ENCODE assay signal across 8 cellular contexts in genomic region chr4:48635310-48635709, GRCh38.
DNase-seq lines count a peak whose midpoint lies in the region; ATAC-seq, FAIRE-seq and TF ChIP-seq lines count a peak whose summit lies in the region.

No MANE protein-coding gene starts in this region.

- TF ChIP-seq RAD21 in SK-N-SH (IDR thresholded peaks at IDR 0.05; ENCODE audit: low read length) = no peak

- H4K20me1 ChIP-seq in SK-N-SH (ENCODE audit: insufficient read depth) (no peaks in the 10 kb centered on the region), keratinocyte (ENCODE audit: control insufficient read depth, extremely low read depth, insufficient read depth, low read length) (peaks cover 3% of the 10 kb centered on the region)

- DNase-seq in ACHN (peak; percentile 20), GM19239 (ENCODE audit: insufficient read length, low spot score) (no peak), SK-N-SH (no peak), keratinocyte (ENCODE audit: low read depth, low spot score) (peak; percentile 17), D341Med (ENCODE audit: low spot score) (no peak)
- no peak for DNase-seq in stimulated activated CD8-positive, alpha-beta memory T cell treated with anti-CD3 and anti-CD28 coated beads, Interleukin-4, amount 100 ng/mL, for 48 hours

- H3K27ac ChIP-seq in SK-N-SH (ENCODE audit: low read depth in 2 of 2, low read length in 1 of 2) (no peak overlapping the region), keratinocyte (ENCODE audit: control insufficient read depth, insufficient read depth, low read length) (no peak overlapping the region)

- no peaks in the 10 kb centered on the region for H3F3A ChIP-seq in SK-N-SH (replicated peaks; ENCODE audit: insufficient read depth)

- H3K27me3 ChIP-seq in SK-N-SH (ENCODE audit: insufficient read depth) = no peaks in the 10 kb centered on the region
- H3K27me3 ChIP-seq in keratinocyte (ENCODE audit: control insufficient read depth, extremely low read depth, insufficient read depth, low read length) = no peaks in the 10 kb centered on the region

- H3K4me3 ChIP-seq in SK-N-SH (ENCODE audit: low read depth in 2 of 2, low read length in 1 of 2) (no peak overlapping the region), keratinocyte (ENCODE audit: control insufficient read depth in 2 of 3, extremely low read depth in 1 of 3, insufficient read depth in 2 of 3, low read depth in 1 of 3, low read length in 3 of 3) (no peak overlapping the region)

- no peaks in the 10 kb centered on the region for H3K9me2 ChIP-seq in SK-N-SH

- H3K79me2 ChIP-seq in SK-N-SH (ENCODE audit: insufficient read depth) = peaks cover 30% of the 10 kb centered on the region
- peaks cover 41% of the 10 kb centered on the region for H3K79me2 ChIP-seq in keratinocyte (ENCODE audit: control insufficient read depth, insufficient read depth, low read length)

- CTCF ChIA-PET in SK-N-SH (lab: Yijun Ruan, JAX) = interaction anchor here (1.2 kb wide), 1 partner anchor 57 kb away, joined by 4 read pairs; no protein-coding TSS in a partner anchor

- FAIRE-seq in GM19239 (lab: Jason Lieb, UNC) = peak; percentile 62
- peak; percentile 83 for FAIRE-seq in keratinocyte (lab: Jason Lieb, UNC)

- TF ChIP-seq CTCF in SK-N-SH (IDR thresholded peaks at IDR 0.05) (no peak), keratinocyte (optimal IDR thresholded peaks at IDR 0.05 in 1 of 3, IDR thresholded peaks at IDR 0.05 in 1 of 3, conservative IDR thresholded peaks at IDR 0.05 in 1 of 3; ENCODE audit: extremely low read depth in 1 of 3, insufficient read depth in 2 of 3, low read length in 3 of 3) (no peak)

- H3K9me3 ChIP-seq in SK-N-SH = no peaks in the 10 kb centered on the region
- H3K9me3 ChIP-seq in keratinocyte (ENCODE audit: control insufficient read depth, low read depth, low read length) = no peaks in the 10 kb centered on the region

- H3K9ac ChIP-seq in SK-N-SH = no peak overlapping the region
- H3K9ac ChIP-seq in keratinocyte (ENCODE audit: control insufficient read depth, extremely low read depth, insufficient read depth, low read length) = no peak overlapping the region

- H3K9me1 ChIP-seq in keratinocyte (ENCODE audit: control insufficient read depth, extremely low read depth, insufficient read depth, low read length) = no peaks in the 10 kb centered on the region

- ATAC-seq in HG03175 (IDR thresholded peaks at IDR 0.05; ENCODE audit: unreplicated experiment) (no peak), HG03342 (IDR thresholded peaks at IDR 0.05; ENCODE audit: unreplicated experiment) (no peak)

- H2AFZ ChIP-seq in SK-N-SH (ENCODE audit: low read depth) = no peak overlapping the region
- no peak overlapping the region for H2AFZ ChIP-seq in keratinocyte (ENCODE audit: control insufficient read depth, low read length)

- H3K4me2 ChIP-seq in SK-N-SH (no peak overlapping the region), keratinocyte (ENCODE audit: control insufficient read depth, extremely low read depth, insufficient read depth, low read depth, low read length) (peak overlapping the region; percentile 63)

- H3K4me1 ChIP-seq in SK-N-SH (ENCODE audit: control insufficient read depth in 1 of 2, insufficient read depth in 2 of 2, low read depth in 1 of 2, low read length in 1 of 2) (peaks cover 2 to 9% of the 10 kb centered on the region in 2 experiments; a peak in 3 of 4 replicates), keratinocyte (ENCODE audit: control insufficient read depth, extremely low read depth, insufficient read depth, low read length) (peaks cover 18% of the 10 kb centered on the region)

- H3K36me3 ChIP-seq in SK-N-SH (replicated peaks in 1 of 2; ENCODE audit: control insufficient read depth in 1 of 2, insufficient read depth in 2 of 2, low read length in 1 of 2) (no peaks in the 10 kb centered on the region), keratinocyte (ENCODE audit: control insufficient read depth in 2 of 2, extremely low read depth in 1 of 2, insufficient read depth in 2 of 2, low read length in 2 of 2) (peaks cover 0 to 3% of the 10 kb centered on the region in 2 experiments)

- no peak for TF ChIP-seq EP300 in SK-N-SH (IDR thresholded peaks at IDR 0.05; ENCODE audit: borderline replicate concordance in 1 of 2, low read depth in 1 of 2, low read length in 1 of 2)

- POLR2A ChIA-PET in SK-N-SH (lab: Yijun Ruan, JAX) = no interaction called here

- dilution Hi-C loops in keratinocyte (cut with MboI; ENCODE audit: extremely low pct_ligation_motif_present, low sequenced_read_pairs) = no loop called here

- WGBS in SK-N-SH (ENCODE audit: low lambda C conversion rate) = 81% methylated on average over 3 of the region's 3 CpGs

- in situ Hi-C loops in ACHN (cut with HindIII; ENCODE audit: low pct_ligation_motif_present, low pct_unique_long_range_greater_than_20kb, low sequenced_read_pairs) = no loop called here

TF ChIP-seq in SK-N-SH, 30 proteins besides CTCF, POLR2A, EP300 and RAD21:
- TF ChIP-seq MAX (IDR thresholded peaks at IDR 0.05; ENCODE audit: low read depth) (no peak), PBX3 (IDR thresholded peaks at IDR 0.05) (peak; percentile 38), USF2 (IDR thresholded peaks at IDR 0.05; ENCODE audit: borderline replicate concordance, low read depth, low read length) (no peak), FOSL2 (IDR thresholded peaks at IDR 0.05; ENCODE audit: borderline replicate concordance, low read depth) (peak; percentile 50; the same call in 1 of the 2 replicates), RFX5 (IDR thresholded peaks at IDR 0.05; ENCODE audit: low read length) (no peak), REST (IDR thresholded peaks at IDR 0.05; ENCODE audit: low read depth, low read length) (no peak), TCF12 (IDR thresholded peaks at IDR 0.05) (0 out of 2 replicates have a peak, but pooled peaks have one; percentile 19), POLR2AphosphoS5 (IDR thresholded peaks at IDR 0.05; ENCODE audit: low read depth, low read length) (no peak)

Comparison
In these comparisons a context has a peak if more than half of its experiments do, and no peak if none do; other contexts are left out.
1. DNase-seq: peak in ACHN (single experiment) and keratinocyte (single experiment); none in GM19239 (single experiment), SK-N-SH (single experiment), D341Med (single experiment) and stimulated activated CD8-positive, alpha-beta memory T cell treated with anti-CD3 and anti-CD28 coated beads, Interleukin-4, amount 100 ng/mL, for 48 hours (single experiment).